ENCODE assay signal across 14 cellular contexts in genomic region chr5:17304282-17304681, GRCh38.
DNase-seq lines count a peak whose midpoint lies in the region; ATAC-seq, FAIRE-seq and TF ChIP-seq lines count a peak whose summit lies in the region.
"Had no signal": no experiment of that assay in that cellular context is flagged by ENCODE, and none has a peak within 500 bp of the region (broad histone marks: within the 10 kb centered on the region; RNA-seq: fewer than 3 reads in every experiment).

No MANE protein-coding gene starts in this region.

- FAIRE-seq in H54 (lab: Jason Lieb, UNC), result no peak

- no peaks in the 10 kb centered on the region for H3K36me3 ChIP-seq in ACC112 (ENCODE audit: insufficient read depth, low read length)
- H3K36me3 ChIP-seq in effector memory CD4-positive, alpha-beta T cell (ENCODE audit: control insufficient read depth, insufficient read depth, low read length), result no peaks in the 10 kb centered on the region

- no peak for ATAC-seq in HG03025 (IDR thresholded peaks at IDR 0.05; ENCODE audit: low FRiP score, unreplicated experiment)
- no peak for ATAC-seq in HG03469 (IDR thresholded peaks at IDR 0.05; ENCODE audit: unreplicated experiment)
- ATAC-seq: activated CD4-positive, CD25-positive, alpha-beta regulatory T cell treated with anti-CD3 and anti-CD28 coated beads, Interleukin-2, amount 50 U/mL, for 24 hours; T-helper 17 cell had no signal

- DNase-seq in LHCN-M2 (ENCODE audit: low read depth) (peak; percentile 54), cardiac fibroblast (ENCODE audit: low read depth in 2 of 2) (peak; percentile 54 to 72), myocyte (ENCODE audit: low read depth) (peak; percentile 24), H54 (ENCODE audit: insufficient read length, low spot score) (no peak)
- no peak for DNase-seq in effector memory CD4-positive, alpha-beta T cell
- DNase-seq: activated CD8-positive, alpha-beta memory T cell treated with anti-CD3 and anti-CD28 coated beads, Interleukin-2, amount 50 U/mL, for 4 hours; activated naive CD4-positive, alpha-beta T cell; NCI-H2081 treated with DMSO at 0.1 percent for 48 hours; stimulated activated naive CD4-positive, alpha-beta T cell; T-helper 17 cell had no signal

- peak overlapping the region; percentile 36; the same call in 1 of the 2 replicates for H3K4me3 ChIP-seq in ACC112 (ENCODE audit: low read depth, low read length)
- no peak overlapping the region for H3K4me3 ChIP-seq in cardiac fibroblast (replicated peaks in 1 of 2; ENCODE audit: low read depth in 2 of 2, low read length in 2 of 2)
- H3K4me3 ChIP-seq in effector memory CD4-positive, alpha-beta T cell (ENCODE audit: insufficient read depth, low read depth, low read length, poor library complexity, severe bottlenecking), result no peak overlapping the region

- H3K27ac ChIP-seq in ACC112 (ENCODE audit: low read depth, low read length), result peak overlapping the region; percentile 93
- no peak overlapping the region for H3K27ac ChIP-seq in effector memory CD4-positive, alpha-beta T cell (ENCODE audit: insufficient read depth, low read length, poor library complexity, severe bottlenecking)

- no peaks in the 10 kb centered on the region for H3K27me3 ChIP-seq in ACC112 (ENCODE audit: insufficient read depth, low read length)
- no peaks in the 10 kb centered on the region for H3K27me3 ChIP-seq in effector memory CD4-positive, alpha-beta T cell (replicated peaks; ENCODE audit: control insufficient read depth, insufficient read depth, low read length, poor library complexity, severe bottlenecking)

- no peak for TF ChIP-seq POLR2A in H54 (IDR thresholded peaks at IDR 0.05; ENCODE audit: low read depth, low read length)

- H3K79me2 ChIP-seq in ACC112 (ENCODE audit: control insufficient read depth, insufficient read depth, low read length, unreplicated experiment), result no peaks in the 10 kb centered on the region

- H3K4me1 ChIP-seq in ACC112 (ENCODE audit: control insufficient read depth, insufficient read depth, low read length, unreplicated experiment), result peaks cover 53% of the 10 kb centered on the region
- no peaks in the 10 kb centered on the region for H3K4me1 ChIP-seq in effector memory CD4-positive, alpha-beta T cell (ENCODE audit: control insufficient read depth, insufficient read depth, low read length, poor library complexity, severe bottlenecking)

- no peak for TF ChIP-seq CTCF in cardiac fibroblast (IDR thresholded peaks at IDR 0.05; ENCODE audit: low read depth, low read length)

- H2AFZ ChIP-seq in ACC112 (ENCODE audit: low read length, unreplicated experiment), result peak overlapping the region; percentile 9

- H3K9me3 ChIP-seq in effector memory CD4-positive, alpha-beta T cell (ENCODE audit: control insufficient read depth, low read length), result no peaks in the 10 kb centered on the region

Comparison
In these comparisons a context has a peak if more than half of its experiments do, and no peak if none do; other contexts are left out.
1. DNase-seq: peak in LHCN-M2 (single experiment), cardiac fibroblast (2 of 2) and myocyte (single experiment); none in effector memory CD4-positive, alpha-beta T cell (0 of 3) and H54 (single experiment).